10 cellular contexts compared by ENCODE assay signal in the genomic region with DNA sequence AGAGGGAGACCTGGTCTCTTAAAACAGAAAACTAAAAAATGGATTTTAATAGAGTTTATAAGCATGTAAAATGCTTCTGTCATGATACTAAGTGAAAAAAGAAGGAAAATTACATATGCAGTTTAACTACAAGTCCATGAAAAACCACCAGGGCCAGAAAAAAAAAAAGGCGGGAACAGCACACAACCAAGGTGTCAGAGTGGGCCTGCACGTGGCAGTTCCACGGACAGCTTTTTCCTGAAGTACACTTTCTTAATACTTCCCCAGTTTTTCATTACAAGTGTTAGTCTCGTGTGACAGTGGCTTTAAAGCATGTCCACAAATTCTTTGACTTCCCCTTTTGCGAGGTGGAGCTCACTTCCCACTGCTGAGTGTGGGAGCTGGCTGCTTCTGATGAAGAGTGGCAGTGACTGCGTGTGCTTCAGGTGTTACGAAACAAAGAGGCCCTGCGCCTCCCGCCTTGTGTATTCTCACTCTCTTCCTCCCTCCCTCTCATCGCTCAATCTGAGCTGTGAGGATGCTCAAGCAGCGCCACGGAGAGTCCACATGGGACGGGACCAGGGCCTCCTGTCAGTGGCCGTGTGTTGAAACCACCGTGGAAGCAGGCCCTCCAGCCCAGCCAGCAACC. TPM values are rescaled to one million over a fixed set of nuclear protein-coding genes. Genes with fewer than 3 reads are reported as not detected.
DNase-seq lines count a peak whose midpoint lies in the region; ATAC-seq and TF ChIP-seq lines count a peak whose summit lies in the region.
"Had no signal": no experiment of that assay in that cellular context is flagged by ENCODE, and none has a peak within 500 bp of the region (broad histone marks: within the 10 kb centered on the region; RNA-seq: fewer than 3 reads in every experiment).

No MANE protein-coding gene starts in this region.

- peaks cover 36% of the 10 kb centered on the region for H3K36me3 ChIP-seq in lower lobe of right lung
- peaks cover 17 to 18% of the 10 kb centered on the region in 2 donors for H3K36me3 ChIP-seq in thyroid gland

- 82 to 84% methylated on average over 15 of the region's 15 CpGs for WGBS in thyroid gland, 2 donors

- no peaks in the 10 kb centered on the region for H3K9me3 Mint-ChIP-seq in chondrocyte (ENCODE audit: low read depth)

- peaks cover 43% of the 10 kb centered on the region for H3K4me1 Mint-ChIP-seq in chondrocyte (ENCODE audit: low read depth)

- H3K9me3 ChIP-seq in lower lobe of right lung (no peaks in the 10 kb centered on the region), thyroid gland (no peaks in the 10 kb centered on the region)

- H3K27me3 ChIP-seq in lower lobe of right lung (ENCODE audit: low read depth) = no peaks in the 10 kb centered on the region
- H3K27me3 ChIP-seq in thyroid gland = no peaks in the 10 kb centered on the region

- ATAC-seq in lower lobe of right lung = peak; percentile 20 to 29
- no peak for ATAC-seq in GM19035 (IDR thresholded peaks at IDR 0.05; ENCODE audit: unreplicated experiment)

- peak overlapping the region; percentile 94 for H3K27ac ChIP-seq in lower lobe of right lung
- H3K27ac ChIP-seq in thyroid gland = peak overlapping the region; percentile 84 to 94 (median 86)

- H3K4me3 ChIP-seq in lower lobe of right lung (no peak overlapping the region), thyroid gland (replicated peaks in 1 of 3) (no peak overlapping the region)

- peak overlapping the region; percentile 59 for H3K27ac Mint-ChIP-seq in chondrocyte (ENCODE audit: unreplicated experiment)

- H3K4me3 Mint-ChIP-seq in chondrocyte (ENCODE audit: unreplicated experiment) = no peak overlapping the region

- H3K4me1 ChIP-seq in lower lobe of right lung (peaks cover 59% of the 10 kb centered on the region), thyroid gland (peaks cover 20 to 45% of the 10 kb centered on the region in 2 donors)

- no peaks in the 10 kb centered on the region for H3K27me3 Mint-ChIP-seq in chondrocyte (ENCODE audit: low read depth)

- TF ChIP-seq POLR2A in thyroid gland (IDR thresholded peaks at IDR 0.05) = no peak

- DNase-seq in NOMO-1 treated with dmso at 0.1 percent for 144 hours (lab: John Stamatoyannopoulos, UW; ENCODE audit: unreplicated experiment) (peak; percentile 91), chondrocyte (ENCODE audit: low spot score) (no peak), lower lobe of right lung (peak; percentile 85), thyroid gland (peak in 1 of 2 donors; percentile 21), activated gamma-delta T cell (lab: John Stamatoyannopoulos, UW) (no peak), epidermal melanocyte (ENCODE audit: insufficient read length, low spot score) (no peak), SHP77 (lab: John Stamatoyannopoulos, UW) (no peak)
- DNase-seq: NCI-H524 treated with DMSO at 0.1 percent for 48 hours; stimulated activated CD4-positive, alpha-beta T cell treated with anti-CD3 and anti-CD28 coated beads, Interleukin-4, amount 100 ng/mL, for 1 hour had no signal

- intact Hi-C loops in lower lobe of right lung (cut with DNase I) = loop anchor here (10.0 kb wide), 1 partner anchor 221 kb away; no protein-coding TSS in a partner anchor
- intact Hi-C loops in thyroid gland (cut with DNase I) = loop anchor here (5.0 kb wide), 3 partner anchors 164 to 224 kb away; a partner anchor contains a TSS

- TF ChIP-seq CTCF in chondrocyte (IDR thresholded peaks at IDR 0.05) (no peak), lower lobe of right lung (IDR thresholded peaks at IDR 0.05) (no peak), thyroid gland (IDR thresholded peaks at IDR 0.05) (no peak)

- peaks cover 2% of the 10 kb centered on the region for H3K36me3 Mint-ChIP-seq in chondrocyte (ENCODE audit: low read depth)

RNA-seq across cellular contexts. Expression of a gene that starts 16.4 kb away (rescaled TPM):
- total RNA-seq in chondrocyte (26.2 to 32.3 TPM (median 28.1 TPM) in 3 replicates), lower lobe of right lung (51.0 TPM), thyroid gland (10 to 100 TPM; 19.5 to 27.5 (median 26.2) TPM)

RNA-seq across cellular contexts. Expression of a gene that starts 46.3 kb away (rescaled TPM):
- 23.3 to 38.1 TPM (median 25.8 TPM) in 3 replicates for total RNA-seq in chondrocyte
- 32.1 TPM for total RNA-seq in lower lobe of right lung
- total RNA-seq in thyroid gland = 10 to 100 TPM; 24.7 to 39.3 (median 29.3) TPM

Comparison
In these comparisons a context has a peak if more than half of its experiments do, and no peak if none do; other contexts are left out.
1. DNase-seq: peak in NOMO-1 treated with dmso at 0.1 percent for 144 hours (single experiment) and lower lobe of right lung (single experiment); none in chondrocyte (single experiment), activated gamma-delta T cell (single experiment), epidermal melanocyte (single experiment) and SHP77 (0 of 2).